In the genomic region with DNA sequence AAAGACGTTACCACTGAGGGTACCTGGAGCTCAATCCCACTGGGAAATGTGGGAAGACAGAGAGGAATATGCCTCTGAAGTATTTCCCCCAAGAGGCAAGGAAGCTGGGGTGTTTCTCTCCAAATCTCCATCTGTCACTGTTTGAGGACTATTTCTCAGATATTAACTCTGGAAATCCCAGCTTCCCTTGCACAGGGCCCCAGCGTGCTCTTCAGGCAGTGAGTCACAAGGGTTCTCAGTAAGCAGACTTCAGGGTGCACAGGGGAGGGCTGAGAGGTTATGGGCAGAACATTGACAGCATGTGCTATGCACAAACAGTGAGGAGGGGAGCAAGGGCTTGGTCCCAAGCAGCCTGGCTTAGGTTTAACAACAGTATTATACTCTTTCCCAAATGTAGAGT, we compare ENCODE assay signal across 8 cellular contexts.
A peak's percentile ranks its signal among the peaks of the same experiment; 100 is the strongest.
DNase-seq lines count a peak whose midpoint lies in the region; ATAC-seq and TF ChIP-seq lines count a peak whose summit lies in the region.

No MANE protein-coding gene starts in this region.

- DNase-seq in activated effector memory CD4-positive, alpha-beta T cell treated with anti-CD3 and anti-CD28 coated beads, Interleukin-2, amount 50 U/mL, for 16 hours: peak; percentile 76
- no peak for DNase-seq in activated effector memory CD4-positive, alpha-beta T cell treated with Interleukin-2 at 50 U/mL for 16 hours
- DNase-seq in PC-3: no peak
- peak; percentile 22 to 65 for DNase-seq in stimulated activated effector memory CD8-positive, alpha-beta T cell treated with anti-CD3 and anti-CD28 coated beads, Interleukin-12 subunit alpha, Interleukin-12 subunit beta, amount 100 ng/mL, for 72 hours (ENCODE audit: low spot score in 2 of 2)
- DNase-seq in GM13977 (ENCODE audit: low spot score): no peak
- no peak for DNase-seq in GM19238 (ENCODE audit: insufficient read length, low spot score)

- H2AFZ ChIP-seq in PC-3 (ENCODE audit: low read length): peak overlapping the region; percentile 4; the same call in 1 of the 2 replicates

- H3K4me1 Mint-ChIP-seq in stimulated activated effector memory CD8-positive, alpha-beta T cell treated with anti-CD3 and anti-CD28 coated beads, Interleukin-12 subunit alpha, Interleukin-12 subunit beta, amount 100 ng/mL, for 72 hours: peaks cover 11% of the 10 kb centered on the region

- H3K4me1 ChIP-seq in PC-3 (ENCODE audit: insufficient read depth, low read length): peaks cover 19% of the 10 kb centered on the region

- no peak overlapping the region for H3K9ac ChIP-seq in PC-3 (ENCODE audit: low read length)

- no peaks in the 10 kb centered on the region for H3K9me3 Mint-ChIP-seq in stimulated activated effector memory CD8-positive, alpha-beta T cell treated with anti-CD3 and anti-CD28 coated beads, Interleukin-12 subunit alpha, Interleukin-12 subunit beta, amount 100 ng/mL, for 72 hours

- H4K20me1 ChIP-seq in PC-3 (ENCODE audit: low read length): no peaks in the 10 kb centered on the region

- TF ChIP-seq CTCF in PC-3 (conservative IDR thresholded peaks at IDR 0.05; ENCODE audit: low read depth, low read length) (no peak), GM13977 (IDR thresholded peaks at IDR 0.05; ENCODE audit: extremely low read depth, insufficient read depth, missing control alignments) (no peak)

- no peaks in the 10 kb centered on the region for H3K36me3 ChIP-seq in PC-3 (ENCODE audit: low read depth, low read length)

- H3K9me3 ChIP-seq in PC-3 (ENCODE audit: low read length): no peaks in the 10 kb centered on the region

- ATAC-seq in PC-3: no peak
- ATAC-seq in esophagus mucosa: peak; percentile 46
- ATAC-seq in stimulated activated effector memory CD8-positive, alpha-beta T cell treated with anti-CD3 and anti-CD28 coated beads, Interleukin-12 subunit alpha, Interleukin-12 subunit beta, amount 100 ng/mL, for 72 hours: peak; percentile 86
- no peak for ATAC-seq in GM18517 (IDR thresholded peaks at IDR 0.05; ENCODE audit: unreplicated experiment)

- no peaks in the 10 kb centered on the region for H3K27me3 ChIP-seq in PC-3 (ENCODE audit: low read length)

- no peaks in the 10 kb centered on the region for H3K79me2 ChIP-seq in PC-3 (ENCODE audit: low read length)

- no peak overlapping the region for H3K4me3 ChIP-seq in PC-3 (ENCODE audit: low read length)

- no peak overlapping the region for H3K27ac Mint-ChIP-seq in stimulated activated effector memory CD8-positive, alpha-beta T cell treated with anti-CD3 and anti-CD28 coated beads, Interleukin-12 subunit alpha, Interleukin-12 subunit beta, amount 100 ng/mL, for 72 hours

- H3K27ac ChIP-seq in PC-3 (ENCODE audit: low read length): peak overlapping the region; percentile 12

- no peaks in the 10 kb centered on the region for H3K9me2 ChIP-seq in PC-3 (replicated peaks; ENCODE audit: low read length)

- POLR2A ChIA-PET in PC-3 (lab: Charles Lee; ENCODE audit: unreplicated experiment): no interaction called here

- no peaks in the 10 kb centered on the region for H3K36me3 Mint-ChIP-seq in stimulated activated effector memory CD8-positive, alpha-beta T cell treated with anti-CD3 and anti-CD28 coated beads, Interleukin-12 subunit alpha, Interleukin-12 subunit beta, amount 100 ng/mL, for 72 hours

- no peak overlapping the region for H3K4me3 Mint-ChIP-seq in stimulated activated effector memory CD8-positive, alpha-beta T cell treated with anti-CD3 and anti-CD28 coated beads, Interleukin-12 subunit alpha, Interleukin-12 subunit beta, amount 100 ng/mL, for 72 hours

- no peaks in the 10 kb centered on the region for H3F3A ChIP-seq in PC-3 (ENCODE audit: low read length, unreplicated experiment)

- no TSS peak for BruUV-seq in PC-3 (replicated peaks; lab: Mats Ljungman, UMichigan)

- in situ Hi-C loops in GM13977 (cut with MboI; ENCODE audit: low pct_unique_long_range_greater_than_20kb, low sequenced_read_pairs, unreplicated experiment): no loop called here

- CTCF ChIA-PET in PC-3 (lab: Charles Lee): no interaction called here

- H3K4me2 ChIP-seq in PC-3 (ENCODE audit: low read length): 0 out of 2 replicates have a peak overlapping the region, but pooled peaks have one; percentile 45

- intact Hi-C loops in PC-3 (cut with micrococcal nuclease): loop anchor here (2.0 kb wide), 1 partner anchor 115 kb away; a partner anchor contains a TSS

Comparison
In these comparisons a context has a peak if more than half of its experiments do, and no peak if none do; other contexts are left out.
1. DNase-seq: peak in activated effector memory CD4-positive, alpha-beta T cell treated with anti-CD3 and anti-CD28 coated beads, Interleukin-2, amount 50 U/mL, for 16 hours (single experiment) and stimulated activated effector memory CD8-positive, alpha-beta T cell treated with anti-CD3 and anti-CD28 coated beads, Interleukin-12 subunit alpha, Interleukin-12 subunit beta, amount 100 ng/mL, for 72 hours (2 of 2); none in activated effector memory CD4-positive, alpha-beta T cell treated with Interleukin-2 at 50 U/mL for 16 hours (single experiment), PC-3 (single experiment), GM13977 (single experiment) and GM19238 (single experiment).
2. ATAC-seq: peak in esophagus mucosa (single experiment) and stimulated activated effector memory CD8-positive, alpha-beta T cell treated with anti-CD3 and anti-CD28 coated beads, Interleukin-12 subunit alpha, Interleukin-12 subunit beta, amount 100 ng/mL, for 72 hours (single experiment); none in PC-3 (single experiment) and GM18517 (single experiment).